In genomic region chr7:50412958-50413357, GRCh38 we compare ENCODE assay signal across 1 cellular context.
TF ChIP-seq lines count a peak whose summit lies in the region.

No MANE protein-coding gene starts in this region.

TF ChIP-seq in H1, 55 proteins besides CTCF, POLR2A, EP300 and RAD21:
- TF ChIP-seq CTBP2 (IDR thresholded peaks at IDR 0.05; ENCODE audit: borderline replicate concordance, insufficient read depth, insufficient read length, low read length) (no peak), E2F6 (IDR thresholded peaks at IDR 0.05) (no peak), USF2 (IDR thresholded peaks at IDR 0.05; ENCODE audit: low read length) (no peak), KDM5A (IDR thresholded peaks at IDR 0.05; ENCODE audit: low read length) (no peak)
